Comparison of ENCODE assay signal across 20 cellular contexts in genomic region chr3:114799789-114800188, GRCh38.
A peak's percentile ranks its signal among the peaks of the same experiment; 100 is the strongest.
DNase-seq lines count a peak whose midpoint lies in the region; ATAC-seq and TF ChIP-seq lines count a peak whose summit lies in the region.
"Had no signal": no experiment of that assay in that cellular context is flagged by ENCODE, and none has a peak within 500 bp of the region (broad histone marks: within the 10 kb centered on the region; RNA-seq: fewer than 3 reads in every experiment).

No MANE protein-coding gene starts in this region.

- no peaks in the 10 kb centered on the region for H3K36me3 ChIP-seq in endodermal cell (ENCODE audit: control insufficient read depth, insufficient read depth, low read length)
- H3K36me3 ChIP-seq in neural cell (ENCODE audit: insufficient read depth, low read length), result no peaks in the 10 kb centered on the region
- no peaks in the 10 kb centered on the region for H3K36me3 ChIP-seq in left lung
- no peaks in the 10 kb centered on the region for H3K36me3 ChIP-seq in BE2C
- H3K36me3 ChIP-seq: BLaER1 had no signal

- no peak for TF ChIP-seq EP300 in neural cell (conservative IDR thresholded peaks at IDR 0.05; ENCODE audit: poor library complexity, severe bottlenecking)

- no peaks in the 10 kb centered on the region for H3K9me3 Mint-ChIP-seq in endodermal cell
- H3K9me3 Mint-ChIP-seq: CD4-positive, alpha-beta memory T cell; GM23338 had no signal

- H3K27me3 Mint-ChIP-seq in endodermal cell (ENCODE audit: insufficient read depth), result no peaks in the 10 kb centered on the region
- H3K27me3 Mint-ChIP-seq: CD4-positive, alpha-beta memory T cell had no signal

- H3K4me2 ChIP-seq in neural cell (ENCODE audit: low read length), result no peak overlapping the region
- H3K4me2 ChIP-seq: GM23338, KMS-11 had no signal

- DNase-seq in DMS79 treated with DMSO at 0.1 percent for 48 hours (lab: John Stamatoyannopoulos, UW) (peak; percentile 17), HFF-Myc (ENCODE audit: extremely low read depth, low read depth) (peak; percentile 14), endodermal cell (no peak), left lung (no peak), BE2C (no peak)
- DNase-seq in activated CD4-positive, CD25-positive, alpha-beta regulatory T cell (lab: John Stamatoyannopoulos, UW), result no peak
- DNase-seq: Caco-2; CD4-positive, alpha-beta memory T cell; GDM1; IMR-90; MV-4-11; NCI-H1105 treated with DMSO at 0.1 percent for 48 hours; NCI-H2029 treated with DMSO at 0.1 percent for 48 hours; NK-92 treated with Interleukin-12 subunit alpha and Interleukin-12 subunit beta, amount 100 ng/mL, for 24 hours had no signal

- no peaks in the 10 kb centered on the region for H3K79me2 ChIP-seq in neural cell (replicated peaks; ENCODE audit: insufficient read depth, low read length)

- H3K4me1 Mint-ChIP-seq in endodermal cell, result peaks cover 4% of the 10 kb centered on the region

- H3F3A ChIP-seq in neural cell (ENCODE audit: insufficient read depth, low read length, poor library complexity, severe bottlenecking), result no peaks in the 10 kb centered on the region

- H2AFZ ChIP-seq in neural cell (ENCODE audit: low read depth, low read length), result no peak overlapping the region
- H2AFZ ChIP-seq: GM23338 had no signal

- H3K27ac ChIP-seq in endodermal cell (ENCODE audit: low read depth, low read length), result peak overlapping the region; percentile 75
- H3K27ac ChIP-seq in neural cell (ENCODE audit: low read length), result peak overlapping the region; percentile 50
- no peak overlapping the region for H3K27ac ChIP-seq in left lung
- H3K27ac ChIP-seq: BLaER1, KMS-11 had no signal

- no peaks in the 10 kb centered on the region for H3K9me3 ChIP-seq in endodermal cell (ENCODE audit: control insufficient read depth, low read length)
- H3K9me3 ChIP-seq in neural cell (ENCODE audit: low read length), result no peaks in the 10 kb centered on the region
- no peaks in the 10 kb centered on the region for H3K9me3 ChIP-seq in left lung
- H3K9me3 ChIP-seq in BE2C, result no peaks in the 10 kb centered on the region
- H3K9me3 ChIP-seq: BLaER1, Caco-2 had no signal

- H4K20me1 ChIP-seq in neural cell (ENCODE audit: insufficient read depth), result no peaks in the 10 kb centered on the region
- H4K20me1 ChIP-seq: BLaER1 had no signal

- no peak overlapping the region for H3K4me3 Mint-ChIP-seq in endodermal cell
- H3K4me3 Mint-ChIP-seq: CD4-positive, alpha-beta memory T cell; GM23338 had no signal

- H3K9me2 ChIP-seq in neural cell (ENCODE audit: insufficient read depth, low read length), result no peaks in the 10 kb centered on the region

- H3K4me3 ChIP-seq in HFF-Myc (replicated peaks; ENCODE audit: low read depth, low read length), result no peak overlapping the region
- no peak overlapping the region for H3K4me3 ChIP-seq in endodermal cell (ENCODE audit: low read length)
- no peak overlapping the region for H3K4me3 ChIP-seq in neural cell (ENCODE audit: low read length)
- H3K4me3 ChIP-seq in left lung, result no peak overlapping the region
- H3K4me3 ChIP-seq in BE2C (ENCODE audit: low read depth, low read length), result no peak overlapping the region
- H3K4me3 ChIP-seq: BLaER1, GM23338 had no signal

- no peak for TF ChIP-seq CTCF in HFF-Myc (IDR thresholded peaks at IDR 0.05; ENCODE audit: low read depth, low read length, missing control alignments)
- no peak for TF ChIP-seq CTCF in endodermal cell (conservative IDR thresholded peaks at IDR 0.05)
- no peak for TF ChIP-seq CTCF in neural cell (IDR thresholded peaks at IDR 0.05; ENCODE audit: poor library complexity, severe bottlenecking)
- no peak for TF ChIP-seq CTCF in left lung (IDR thresholded peaks at IDR 0.05)
- no peak for TF ChIP-seq CTCF in BE2C (IDR thresholded peaks at IDR 0.05; ENCODE audit: low read depth, low read length)

- H3K27ac Mint-ChIP-seq in endodermal cell, result no peak overlapping the region
- H3K27ac Mint-ChIP-seq: CD4-positive, alpha-beta memory T cell; GM23338 had no signal

- no peak for ATAC-seq in left lung
- ATAC-seq: GM23338, HCT116, SK-N-SH treated with all-trans-retinoic acid at 6 μM for 48 hours had no signal

- no peak overlapping the region for H3K9ac ChIP-seq in endodermal cell (ENCODE audit: extremely low read depth, low read length, poor library complexity, severe bottlenecking)
- H3K9ac ChIP-seq in neural cell (ENCODE audit: low read length), result peak overlapping the region; percentile 1
- H3K9ac ChIP-seq: BLaER1, KMS-11 had no signal

- no peaks in the 10 kb centered on the region for H3K36me3 Mint-ChIP-seq in endodermal cell (ENCODE audit: low read depth)

- intact Hi-C loops in left lung (cut with DNase I), result no loop called here

- H3K27me3 ChIP-seq in endodermal cell (ENCODE audit: control insufficient read depth, insufficient read depth, low read length, poor library complexity, severe bottlenecking) (no peaks in the 10 kb centered on the region), neural cell (ENCODE audit: insufficient read depth, low read depth, low read length) (no peaks in the 10 kb centered on the region), left lung (no peaks in the 10 kb centered on the region), BE2C (no peaks in the 10 kb centered on the region)
- H3K27me3 ChIP-seq: BLaER1 had no signal

- H3K4me1 ChIP-seq in endodermal cell (ENCODE audit: control insufficient read depth, insufficient read depth, low read length), result no peaks in the 10 kb centered on the region
- no peaks in the 10 kb centered on the region for H3K4me1 ChIP-seq in left lung
- no peaks in the 10 kb centered on the region for H3K4me1 ChIP-seq in BE2C
- H3K4me1 ChIP-seq: Caco-2 had no signal

- 92 to 96% methylated on average over 3 to 4 of the region's 4 CpGs for WGBS in endodermal cell (ENCODE audit: insufficient coverage in 1 of 2, insufficient read length in 1 of 2), 2 experiments

- TF ChIP-seq RAD21 in neural cell (conservative IDR thresholded peaks at IDR 0.05), result no peak

TF ChIP-seq in neural cell, 6 proteins besides CTCF, POLR2A, EP300 and RAD21:
- TF ChIP-seq SMC3 (conservative IDR thresholded peaks at IDR 0.05; ENCODE audit: poor library complexity) (no peak), EZH2 (IDR thresholded peaks at IDR 0.05; ENCODE audit: borderline replicate concordance, insufficient read depth, low read length, poor library complexity, severe bottlenecking) (no peak), POLR2AphosphoS5 (IDR thresholded peaks at IDR 0.05) (no peak)
TF ChIP-seq in neural cell: peak in this region for 0.

Comparison
In these comparisons a context has a peak if more than half of its experiments do, and no peak if none do; other contexts are left out.
1. DNase-seq: peak in DMS79 treated with DMSO at 0.1 percent for 48 hours (single experiment) and HFF-Myc (single experiment); none in endodermal cell (single experiment), left lung (0 of 2), activated CD4-positive, CD25-positive, alpha-beta regulatory T cell (0 of 4) and BE2C (single experiment).
2. H3K27ac ChIP-seq: peak in endodermal cell (single experiment) and neural cell (single experiment); none in left lung (0 of 2).